ENCODE assay signal across 8 cellular contexts in the genomic region with DNA sequence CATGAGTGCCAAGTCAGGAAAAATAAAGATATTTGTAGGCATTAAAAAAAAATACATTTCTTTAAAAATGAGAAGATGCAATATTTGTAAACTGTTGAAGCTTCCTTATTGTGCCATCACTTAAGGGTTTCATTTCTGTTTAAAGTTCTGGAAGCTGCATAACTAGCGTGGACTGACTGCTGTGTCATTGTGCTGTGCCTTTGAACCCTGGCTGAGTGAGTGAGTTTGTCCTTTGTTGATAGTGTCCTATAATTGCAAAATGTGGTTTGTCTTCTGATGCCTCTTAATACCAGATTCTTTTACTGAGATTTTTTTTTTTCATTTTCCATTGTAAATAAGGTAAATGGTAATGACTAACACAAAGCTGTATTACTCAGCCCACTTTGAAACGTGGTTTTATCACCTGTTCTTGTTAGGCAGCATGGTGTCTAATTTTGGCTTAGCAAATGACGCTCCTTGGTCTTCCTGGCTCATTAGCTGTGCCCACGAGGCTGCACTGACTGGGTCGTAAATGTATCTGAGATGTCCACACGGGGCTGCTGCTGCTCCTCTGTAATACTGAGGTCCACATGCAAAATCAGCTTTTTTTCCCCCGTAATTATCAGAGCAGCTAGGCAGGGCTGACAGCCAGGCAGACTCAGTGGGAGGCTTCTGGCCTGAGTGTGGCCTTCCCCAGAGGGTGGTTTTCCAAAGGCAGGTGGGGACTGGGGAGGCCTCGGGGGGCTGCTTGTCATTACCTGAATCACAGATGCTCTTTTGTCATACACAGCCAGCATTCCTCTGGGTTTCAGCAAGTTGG. TPM values are rescaled to one million over a fixed set of nuclear protein-coding genes. Genes with fewer than 3 reads are reported as not detected.
DNase-seq lines count a peak whose midpoint lies in the region; ATAC-seq and TF ChIP-seq lines count a peak whose summit lies in the region.

No MANE protein-coding gene starts in this region.

- no peak overlapping the region for H3K27ac Mint-ChIP-seq in HFFc6

- H3K27me3 Mint-ChIP-seq in HFFc6 (ENCODE audit: insufficient read depth): no peaks in the 10 kb centered on the region; the same call in 1 of the 2 replicates

- DNase-seq in A172 (ENCODE audit: low spot score) (peak; percentile 35), HFFc6 (no peak), foreskin keratinocyte (peak; percentile 66 to 80)
- DNase-seq in activated CD4-positive, alpha-beta T cell treated with anti-CD3 and anti-CD28 coated beads, Interleukin-2, amount 50 U/mL, for 48 hours: peak; percentile 41 to 52
- DNase-seq in stimulated activated CD8-positive, alpha-beta memory T cell treated with anti-CD3 and anti-CD28 coated beads, Interleukin-7, amount 100 ng/mL, for 48 hours (ENCODE audit: extremely low read depth in 1 of 2, low read depth in 1 of 2): peak; percentile 10 to 43
- DNase-seq in activated effector memory CD4-positive, alpha-beta T cell treated with anti-CD3 and anti-CD28 coated beads, Interleukin-2, amount 50 U/mL, for 16 hours: no peak

- ATAC-seq in foreskin keratinocyte (peak; percentile 82), HG03342 (IDR thresholded peaks at IDR 0.05; ENCODE audit: unreplicated experiment) (no peak), HG02884 (IDR thresholded peaks at IDR 0.05; ENCODE audit: unreplicated experiment) (no peak)

- peaks cover 4% of the 10 kb centered on the region for H3K4me1 ChIP-seq in foreskin keratinocyte

- H3K36me3 Mint-ChIP-seq in HFFc6 (ENCODE audit: low read depth): peaks cover 22% of the 10 kb centered on the region

- H3K4me3 Mint-ChIP-seq in HFFc6: no peak overlapping the region

- no peaks in the 10 kb centered on the region for H3K4me1 Mint-ChIP-seq in HFFc6 (ENCODE audit: low read depth)

- no peaks in the 10 kb centered on the region for H3K9me3 Mint-ChIP-seq in HFFc6

- H3K27ac ChIP-seq in foreskin keratinocyte: no peak overlapping the region

- TF ChIP-seq CTCF in HFFc6 (IDR thresholded peaks at IDR 0.05) (peak; percentile 32; the same call in 1 of the 2 replicates), foreskin keratinocyte (conservative IDR thresholded peaks at IDR 0.05) (peak; percentile 74)

- H3K27me3 ChIP-seq in foreskin keratinocyte: no peaks in the 10 kb centered on the region

RNA-seq across cellular contexts. Expression of a gene that starts 14.8 kb away (rescaled TPM):
- 11.7 and 12.1 TPM in 2 replicates for total RNA-seq in A172 (2014; rRNA removed; shearing (Covaris generic))
- 10 to 100 TPM in 3 of 6 experiments, 1 to 10 TPM in 3; 9.3 to 12.6 (median 9.9) TPM for total RNA-seq in HFFc6 (2021; fragmentation: NEBNext Ultra II Directional; extraction: Animal tissue kit (Norgen Biotek cat#: 25700))
- 12.9 and 14.2 TPM in 2 replicates for total RNA-seq in foreskin keratinocyte
- polyA plus RNA-seq in foreskin keratinocyte: 4.6 and 5.5 TPM in 2 replicates

RNA-seq across cellular contexts. Expression of a gene that starts 33.4 kb away (rescaled TPM):
- not detected in 2 replicates for total RNA-seq in A172 (2014; rRNA removed; shearing (Covaris generic))
- 1 to 10 TPM in 1 of 6 experiments, under 1 TPM in 5; 0.24 to 1.4 (median 0.52) TPM for total RNA-seq in HFFc6 (2021; fragmentation: NEBNext Ultra II Directional; extraction: Animal tissue kit (Norgen Biotek cat#: 25700))
- 0.25 TPM in 1 of 2 replicates, not detected in the other for total RNA-seq in foreskin keratinocyte
- 0.19 TPM in 2 replicates for polyA plus RNA-seq in foreskin keratinocyte

RNA-seq across cellular contexts. Expression of a gene that starts 48.3 kb away (rescaled TPM):
- 1.9 and 3.8 TPM in 2 replicates for total RNA-seq in A172 (2014; rRNA removed; shearing (Covaris generic))
- 1 to 10 TPM in 2 of 6 experiments, under 1 TPM in 4; 0.30 to 1.8 (median 0.48) TPM for total RNA-seq in HFFc6 (2021; fragmentation: NEBNext Ultra II Directional; extraction: Animal tissue kit (Norgen Biotek cat#: 25700))
- total RNA-seq in foreskin keratinocyte: 1.1 and 1.9 TPM in 2 replicates
- polyA plus RNA-seq in foreskin keratinocyte: 0.41 and 0.91 TPM in 2 replicates

Comparison
In these comparisons a context has a peak if more than half of its experiments do, and no peak if none do; other contexts are left out.
1. DNase-seq: peak in A172 (single experiment), activated CD4-positive, alpha-beta T cell treated with anti-CD3 and anti-CD28 coated beads, Interleukin-2, amount 50 U/mL, for 48 hours (2 of 2), foreskin keratinocyte (2 of 2) and stimulated activated CD8-positive, alpha-beta memory T cell treated with anti-CD3 and anti-CD28 coated beads, Interleukin-7, amount 100 ng/mL, for 48 hours (2 of 2); none in HFFc6 (single experiment) and activated effector memory CD4-positive, alpha-beta T cell treated with anti-CD3 and anti-CD28 coated beads, Interleukin-2, amount 50 U/mL, for 16 hours (single experiment).